ENCODE assay signal across 10 cellular contexts in the genomic region with DNA sequence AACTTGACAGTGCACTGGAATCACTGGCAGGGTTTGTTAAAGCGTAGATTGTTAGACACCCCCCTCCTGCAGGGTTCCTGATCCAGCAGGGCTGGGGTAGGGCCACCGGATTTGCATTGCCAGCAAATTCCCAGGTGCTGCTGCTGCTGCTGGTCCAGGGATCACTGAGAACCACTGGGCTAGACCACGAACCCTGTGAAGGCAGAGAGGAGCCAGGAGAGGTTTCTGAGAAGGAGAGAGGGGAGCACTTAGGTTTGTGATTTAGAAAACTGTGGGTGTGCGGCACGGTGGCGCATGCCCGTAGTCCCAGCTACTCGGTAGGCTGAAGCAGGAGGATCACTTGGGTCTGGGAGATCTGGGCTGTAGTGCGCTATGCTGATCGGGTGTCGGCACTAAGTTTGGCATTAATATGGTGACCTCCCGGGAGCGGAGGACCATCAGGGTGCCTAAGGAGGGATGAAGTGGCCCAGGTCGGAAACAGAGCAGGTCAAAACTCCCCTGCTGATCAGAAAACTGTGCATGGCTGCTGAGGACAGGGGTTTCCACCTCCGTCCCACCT. TPM values are rescaled to one million over a fixed set of nuclear protein-coding genes. Genes with fewer than 3 reads are reported as not detected.
DNase-seq lines count a peak whose midpoint lies in the region; ATAC-seq, FAIRE-seq and TF ChIP-seq lines count a peak whose summit lies in the region.
"Had no signal": no experiment of that assay in that cellular context is flagged by ENCODE, and none has a peak within 500 bp of the region (broad histone marks: within the 10 kb centered on the region; RNA-seq: fewer than 3 reads in every experiment).

No MANE protein-coding gene starts in this region.

- H3K9me3 ChIP-seq in small intestine (ENCODE audit: control insufficient read depth, low read depth): no peaks in the 10 kb centered on the region

- TF ChIP-seq CTCF in chondrocyte (IDR thresholded peaks at IDR 0.05): no peak

- H3K4me3 ChIP-seq in small intestine (ENCODE audit: low read depth in 1 of 2, low read length in 2 of 2): no peak overlapping the region

- peak overlapping the region; percentile 80 for H3K4me3 Mint-ChIP-seq in activated naive CD4-positive, alpha-beta T cell treated with anti-CD3 and anti-CD28 coated beads, Interleukin-2, amount 50 U/mL, for 24 hours
- no peak overlapping the region for H3K4me3 Mint-ChIP-seq in chondrocyte (ENCODE audit: unreplicated experiment)

- ATAC-seq in GM18909 (IDR thresholded peaks at IDR 0.05; ENCODE audit: poor library complexity, unreplicated experiment): peak; percentile 0
- ATAC-seq in HG03280 (IDR thresholded peaks at IDR 0.05; ENCODE audit: unreplicated experiment): peak; percentile 2
- ATAC-seq in HG03039 (IDR thresholded peaks at IDR 0.05; ENCODE audit: unreplicated experiment): no peak

- no peak for FAIRE-seq in small intestine (lab: Jason Lieb, UNC)
- FAIRE-seq: frontal cortex, G401.6 had no signal

- H3K27ac ChIP-seq in small intestine (ENCODE audit: low read depth in 1 of 2, low read length in 1 of 2): peak overlapping the region; percentile 34 to 75

- H3K36me3 ChIP-seq in small intestine (ENCODE audit: control insufficient read depth in 2 of 2, insufficient read depth in 2 of 2, low read length in 2 of 2): no peaks in the 10 kb centered on the region

- peaks cover 0 to 7% of the 10 kb centered on the region in 2 donors for H3K4me1 ChIP-seq in small intestine (ENCODE audit: control insufficient read depth in 2 of 2, insufficient read depth in 1 of 2, low read depth in 1 of 2, low read length in 1 of 2)

- WGBS in small intestine, 3 donors: 63 to 68% (median 67%) methylated on average over 15 of the region's 15 CpGs

- DNase-seq in small intestine (no peak), NCI-H748 (lab: John Stamatoyannopoulos, UW; ENCODE audit: unreplicated experiment) (no peak), chondrocyte (ENCODE audit: low spot score) (no peak)
- DNase-seq: midbrain had no signal

- peaks cover 12% of the 10 kb centered on the region for H3K36me3 Mint-ChIP-seq in activated naive CD4-positive, alpha-beta T cell treated with anti-CD3 and anti-CD28 coated beads, Interleukin-2, amount 50 U/mL, for 24 hours
- H3K36me3 Mint-ChIP-seq in chondrocyte (ENCODE audit: low read depth): no peaks in the 10 kb centered on the region

- H3K27me3 Mint-ChIP-seq in activated naive CD4-positive, alpha-beta T cell treated with anti-CD3 and anti-CD28 coated beads, Interleukin-2, amount 50 U/mL, for 24 hours: no peaks in the 10 kb centered on the region
- H3K27me3 Mint-ChIP-seq in chondrocyte (ENCODE audit: low read depth): peaks cover 43% of the 10 kb centered on the region

- peaks cover 83% of the 10 kb centered on the region for H3K4me1 Mint-ChIP-seq in activated naive CD4-positive, alpha-beta T cell treated with anti-CD3 and anti-CD28 coated beads, Interleukin-2, amount 50 U/mL, for 24 hours
- no peaks in the 10 kb centered on the region for H3K4me1 Mint-ChIP-seq in chondrocyte (ENCODE audit: low read depth)

- H3K27ac Mint-ChIP-seq in activated naive CD4-positive, alpha-beta T cell treated with anti-CD3 and anti-CD28 coated beads, Interleukin-2, amount 50 U/mL, for 24 hours: peak overlapping the region; percentile 99
- no peak overlapping the region for H3K27ac Mint-ChIP-seq in chondrocyte (ENCODE audit: unreplicated experiment)

- H3K27me3 ChIP-seq in small intestine (ENCODE audit: control insufficient read depth in 2 of 2, insufficient read depth in 2 of 2, low read length in 2 of 2): peaks cover 0 to 2% of the 10 kb centered on the region in 2 donors

- no peaks in the 10 kb centered on the region for H3K9me3 Mint-ChIP-seq in activated naive CD4-positive, alpha-beta T cell treated with anti-CD3 and anti-CD28 coated beads, Interleukin-2, amount 50 U/mL, for 24 hours
- peaks cover 4% of the 10 kb centered on the region for H3K9me3 Mint-ChIP-seq in chondrocyte (ENCODE audit: low read depth)

RNA-seq across cellular contexts. Expression of a gene that starts 53.6 kb away (rescaled TPM):
- polyA plus RNA-seq in small intestine: 10 to 100 TPM in 1 of 3 donors, 1 to 10 TPM in 2; 1.1 to 11.6 (median 2.5) TPM
- total RNA-seq in chondrocyte: 1.5 to 4.8 TPM (median 4.5 TPM) in 3 replicates
